Comparison of ENCODE assay signal across 15 cellular contexts in the genomic region with DNA sequence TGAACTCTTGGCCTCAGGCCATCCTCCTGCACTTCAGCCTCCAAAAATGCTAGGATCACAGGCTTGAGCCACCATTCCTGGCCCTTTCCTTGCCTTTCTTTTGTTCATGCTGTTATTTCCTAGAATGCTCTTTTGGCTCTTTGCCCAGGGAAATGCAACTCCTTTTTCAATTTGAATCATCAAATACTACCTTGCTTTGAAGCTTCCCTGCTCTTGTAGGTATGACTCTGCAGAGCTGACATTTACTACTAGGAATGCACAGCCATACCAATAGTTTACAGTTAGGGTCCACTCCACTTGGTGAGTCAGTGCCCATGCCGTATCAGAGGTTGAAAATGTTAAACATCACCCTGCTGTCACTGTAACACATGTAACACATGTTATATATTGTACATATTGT.
DNase-seq lines count a peak whose midpoint lies in the region; ATAC-seq and TF ChIP-seq lines count a peak whose summit lies in the region.
"Had no signal": no experiment of that assay in that cellular context is flagged by ENCODE, and none has a peak within 500 bp of the region (broad histone marks: within the 10 kb centered on the region; RNA-seq: fewer than 3 reads in every experiment).

No MANE protein-coding gene starts in this region.

- H3K4me2 ChIP-seq in HCT116 (ENCODE audit: low read length) = peak overlapping the region; percentile 47

- TF ChIP-seq CTCF in HCT116 (IDR thresholded peaks at IDR 0.05 in 2 of 3, conservative IDR thresholded peaks at IDR 0.05 in 1 of 3; ENCODE audit: borderline replicate concordance in 1 of 3, insufficient read depth in 1 of 3, low read depth in 2 of 3, low read length in 2 of 3) (no peak), fibroblast of pulmonary artery (IDR thresholded peaks at IDR 0.05; ENCODE audit: low read length, missing control alignments) (no peak)

- no TSS peak for BruUV-seq in HCT116 (replicated peaks; lab: Mats Ljungman, UMichigan)

- no peaks in the 10 kb centered on the region for H3K9me3 ChIP-seq in HCT116 (ENCODE audit: control insufficient read depth in 1 of 2, insufficient read depth in 1 of 2, low read depth in 1 of 2, low read length in 2 of 2)
- H3K9me3 ChIP-seq: ovary, Peyer's patch, stomach had no signal

- peak; percentile 16; the same call in 1 of the 2 replicates for TF ChIP-seq RAD21 in HCT116 (IDR thresholded peaks at IDR 0.05; ENCODE audit: low read depth)

- no peaks in the 10 kb centered on the region for H3K36me3 ChIP-seq in HCT116 (ENCODE audit: control insufficient read depth in 1 of 2, insufficient read depth in 2 of 2, low read length in 2 of 2)
- H3K36me3 ChIP-seq: ovary, Peyer's patch, stomach had no signal

- intact Hi-C loops in HCT116 (cut with micrococcal nuclease) = no loop called here

- no peaks in the 10 kb centered on the region for H3K9me2 ChIP-seq in HCT116 (ENCODE audit: insufficient read depth)

- peak overlapping the region; percentile 82 for H2AFZ ChIP-seq in HCT116 (ENCODE audit: low read depth, low read length, poor library complexity, severe bottlenecking)

- CTCF ChIA-PET in HCT116 (lab: Charles Lee) = interaction anchor here (2.0 to 2.3 kb wide), 2 partner anchors 69 to 204 kb away, joined by 4 to 7 read pairs; no protein-coding TSS in a partner anchor

- no peak overlapping the region for H3K9ac ChIP-seq in HCT116 (ENCODE audit: low read length)

- peak; percentile 96 for ATAC-seq in HCT116
- no peak for ATAC-seq in GM19035 (IDR thresholded peaks at IDR 0.05; ENCODE audit: unreplicated experiment)
- no peak for ATAC-seq in GM19455 (IDR thresholded peaks at IDR 0.05; ENCODE audit: unreplicated experiment)

- H3K27me3 ChIP-seq in HCT116 (ENCODE audit: insufficient read depth, low read length) = no peaks in the 10 kb centered on the region
- H3K27me3 ChIP-seq: ovary, Peyer's patch had no signal

- RAD21 ChIA-PET in HCT116 (lab: Charles Lee; ENCODE audit: low non-redundant PET in 1 of 2, low total read pairs in 2 of 2, uncharacterized antibody in 2 of 2, unreplicated experiment in 2 of 2) = interaction anchor here in 1 of 2 experiments (0.7 kb wide), 1 partner anchor 107 kb away, joined by 3 read pairs; no protein-coding TSS in a partner anchor

- POLR2A ChIA-PET in HCT116 (lab: Charles Lee) = no interaction called here

- DNase-seq in DMS53 treated with DMSO at 0.1 percent for 48 hours (lab: John Stamatoyannopoulos, UW; ENCODE audit: unreplicated experiment) (peak; percentile 18), HCT116 (ENCODE audit: low read depth, low spot score) (peak; percentile 68), RKO (ENCODE audit: low spot score) (peak; percentile 57), fibroblast of pulmonary artery (ENCODE audit: low read depth) (peak; percentile 40)
- DNase-seq in activated CD4-positive, alpha-beta T cell treated with anti-CD3 and anti-CD28 coated beads for 4 hours = no peak
- DNase-seq in activated CD4-positive, alpha-beta T cell treated with anti-CD3 and anti-CD28 coated beads for 1 hour = no peak
- DNase-seq: DND-41; hippocampal formation; NCI-H146; ovary; Peyer's patch; stimulated activated CD4-positive, alpha-beta T cell treated with anti-CD3 and anti-CD28 coated beads, Interleukin-2, amount 100 ng/mL, for 24 hours; stomach had no signal

- H4K20me1 ChIP-seq in HCT116 (ENCODE audit: insufficient read depth) = no peaks in the 10 kb centered on the region

- TF ChIP-seq POLR2A in HCT116 (IDR thresholded peaks at IDR 0.05; ENCODE audit: borderline replicate concordance, extremely low read depth, insufficient read depth, insufficient read length) = no peak

- H3K4me3 ChIP-seq in HCT116 (replicated peaks in 1 of 2; ENCODE audit: low read depth in 1 of 2, low read length in 2 of 2) (no peak overlapping the region), fibroblast of pulmonary artery (replicated peaks; ENCODE audit: low read depth, low read length) (no peak overlapping the region)
- H3K4me3 ChIP-seq: ovary, Peyer's patch, stomach had no signal

- no peaks in the 10 kb centered on the region for H3K79me2 ChIP-seq in HCT116 (ENCODE audit: insufficient read depth, low read length)

- no peak overlapping the region; the same call in 1 of the 2 replicates for H3K27ac ChIP-seq in HCT116 (ENCODE audit: low read depth, low read length)
- H3K27ac ChIP-seq: ovary, Peyer's patch, stomach had no signal

- H3K4me1 ChIP-seq in HCT116 (ENCODE audit: control insufficient read depth in 1 of 2, insufficient read depth in 2 of 2, low read length in 2 of 2) = peaks cover 12 to 20% of the 10 kb centered on the region in 2 experiments
- H3K4me1 ChIP-seq: Peyer's patch, stomach had no signal

TF ChIP-seq in HCT116, 20 proteins besides CTCF, POLR2A, EP300 and RAD21:
- peak; percentile 56; the same call in 1 of the 2 replicates for TF ChIP-seq SRF (IDR thresholded peaks at IDR 0.05; ENCODE audit: low read depth)
- TF ChIP-seq CEBPB (IDR thresholded peaks at IDR 0.05; ENCODE audit: low read depth) = peak; percentile 85
- TF ChIP-seq YY1 (IDR thresholded peaks at IDR 0.05; ENCODE audit: extremely low read depth, insufficient replicate concordance, low read depth, low read length) = peak; percentile 34
- TF ChIP-seq JUND (IDR thresholded peaks at IDR 0.05) = peak; percentile 92
- peak; percentile 72 for TF ChIP-seq SIN3A (IDR thresholded peaks at IDR 0.05; ENCODE audit: low read depth)
- peak; percentile 77 for TF ChIP-seq SP1 (IDR thresholded peaks at IDR 0.05; ENCODE audit: low read depth)
- TF ChIP-seq FOSL1 (IDR thresholded peaks at IDR 0.05; ENCODE audit: low read depth) = peak; percentile 79
- peak; percentile 57; the same call in 1 of the 2 replicates for TF ChIP-seq MAX (IDR thresholded peaks at IDR 0.05)
- TF ChIP-seq EZH2 (IDR thresholded peaks at IDR 0.05) = no peak
- TF ChIP-seq ZFX (IDR thresholded peaks at IDR 0.05) = no peak
- no peak for TF ChIP-seq ZNF274 (IDR thresholded peaks at IDR 0.05; ENCODE audit: low read depth, low read length)
- TF ChIP-seq, protein P1, sequence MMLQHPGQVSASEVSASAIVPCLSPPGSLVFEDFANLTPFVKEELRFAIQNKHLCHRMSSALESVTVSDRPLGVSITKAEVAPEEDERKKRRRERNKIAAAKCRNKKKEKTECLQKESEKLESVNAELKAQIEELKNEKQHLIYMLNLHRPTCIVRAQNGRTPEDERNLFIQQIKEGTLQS (IDR thresholded peaks at IDR 0.05) = peak; percentile 69
- TF ChIP-seq EGR1 (IDR thresholded peaks at IDR 0.05; ENCODE audit: low read depth) = 0 out of 2 replicates have a peak, but pooled peaks have one; percentile 18
- TF ChIP-seq, protein P2, sequence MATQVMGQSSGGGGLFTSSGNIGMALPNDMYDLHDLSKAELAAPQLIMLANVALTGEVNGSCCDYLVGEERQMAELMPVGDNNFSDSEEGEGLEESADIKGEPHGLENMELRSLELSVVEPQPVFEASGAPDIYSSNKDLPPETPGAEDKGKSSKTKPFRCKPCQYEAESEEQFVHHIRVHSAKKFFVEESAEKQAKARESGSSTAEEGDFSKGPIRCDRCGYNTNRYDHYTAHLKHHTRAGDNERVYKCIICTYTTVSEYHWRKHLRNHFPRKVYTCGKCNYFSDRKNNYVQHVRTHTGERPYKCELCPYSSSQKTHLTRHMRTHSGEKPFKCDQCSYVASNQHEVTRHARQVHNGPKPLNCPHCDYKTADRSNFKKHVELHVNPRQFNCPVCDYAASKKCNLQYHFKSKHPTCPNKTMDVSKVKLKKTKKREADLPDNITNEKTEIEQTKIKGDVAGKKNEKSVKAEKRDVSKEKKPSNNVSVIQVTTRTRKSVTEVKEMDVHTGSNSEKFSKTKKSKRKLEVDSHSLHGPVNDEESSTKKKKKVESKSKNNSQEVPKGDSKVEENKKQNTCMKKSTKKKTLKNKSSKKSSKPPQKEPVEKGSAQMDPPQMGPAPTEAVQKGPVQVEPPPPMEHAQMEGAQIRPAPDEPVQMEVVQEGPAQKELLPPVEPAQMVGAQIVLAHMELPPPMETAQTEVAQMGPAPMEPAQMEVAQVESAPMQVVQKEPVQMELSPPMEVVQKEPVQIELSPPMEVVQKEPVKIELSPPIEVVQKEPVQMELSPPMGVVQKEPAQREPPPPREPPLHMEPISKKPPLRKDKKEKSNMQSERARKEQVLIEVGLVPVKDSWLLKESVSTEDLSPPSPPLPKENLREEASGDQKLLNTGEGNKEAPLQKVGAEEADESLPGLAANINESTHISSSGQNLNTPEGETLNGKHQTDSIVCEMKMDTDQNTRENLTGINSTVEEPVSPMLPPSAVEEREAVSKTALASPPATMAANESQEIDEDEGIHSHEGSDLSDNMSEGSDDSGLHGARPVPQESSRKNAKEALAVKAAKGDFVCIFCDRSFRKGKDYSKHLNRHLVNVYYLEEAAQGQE (IDR thresholded peaks at IDR 0.05; ENCODE audit: low read depth) = no peak
- TF ChIP-seq, protein P3, sequence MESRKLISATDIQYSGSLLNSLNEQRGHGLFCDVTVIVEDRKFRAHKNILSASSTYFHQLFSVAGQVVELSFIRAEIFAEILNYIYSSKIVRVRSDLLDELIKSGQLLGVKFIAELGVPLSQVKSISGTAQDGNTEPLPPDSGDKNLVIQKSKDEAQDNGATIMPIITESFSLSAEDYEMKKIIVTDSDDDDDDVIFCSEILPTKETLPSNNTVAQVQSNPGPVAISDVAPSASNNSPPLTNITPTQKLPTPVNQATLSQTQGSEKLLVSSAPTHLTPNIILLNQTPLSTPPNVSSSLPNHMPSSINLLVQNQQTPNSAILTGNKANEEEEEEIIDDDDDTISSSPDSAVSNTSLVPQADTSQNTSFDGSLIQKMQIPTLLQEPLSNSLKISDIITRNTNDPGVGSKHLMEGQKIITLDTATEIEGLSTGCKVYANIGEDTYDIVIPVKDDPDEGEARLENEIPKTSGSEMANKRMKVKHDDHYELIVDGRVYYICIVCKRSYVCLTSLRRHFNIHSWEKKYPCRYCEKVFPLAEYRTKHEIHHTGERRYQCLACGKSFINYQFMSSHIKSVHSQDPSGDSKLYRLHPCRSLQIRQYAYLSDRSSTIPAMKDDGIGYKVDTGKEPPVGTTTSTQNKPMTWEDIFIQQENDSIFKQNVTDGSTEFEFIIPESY (IDR thresholded peaks at IDR 0.05; ENCODE audit: extremely low read depth, insufficient replicate concordance, low read length) = no peak
- peak; percentile 85 for TF ChIP-seq TCF7L2 (IDR thresholded peaks at IDR 0.05; ENCODE audit: borderline replicate concordance, extremely low read depth, insufficient read depth, insufficient read length)
- TF ChIP-seq ELF1 (IDR thresholded peaks at IDR 0.05; ENCODE audit: borderline replicate concordance, low read depth) = 0 out of 2 replicates have a peak, but pooled peaks have one; percentile 1
- TF ChIP-seq POLR2AphosphoS5 (IDR thresholded peaks at IDR 0.05; ENCODE audit: low read depth, low read length) = peak; percentile 55; the same call in 1 of the 2 replicates
- no peak for TF ChIP-seq EZH2phosphoT487 (IDR thresholded peaks at IDR 0.05; ENCODE audit: borderline replicate concordance)
- peak; percentile 93 for TF ChIP-seq CBX3 (IDR thresholded peaks at IDR 0.05; ENCODE audit: low read depth)

Comparison
In these comparisons a context has a peak if more than half of its experiments do, and no peak if none do; other contexts are left out.
1. DNase-seq: peak in DMS53 treated with DMSO at 0.1 percent for 48 hours (single experiment), HCT116 (single experiment), RKO (single experiment) and fibroblast of pulmonary artery (single experiment); none in activated CD4-positive, alpha-beta T cell treated with anti-CD3 and anti-CD28 coated beads for 4 hours (0 of 2) and activated CD4-positive, alpha-beta T cell treated with anti-CD3 and anti-CD28 coated beads for 1 hour (single experiment).